In genomic region chr19:19599190-19599535, GRCh38 we compare ENCODE assay signal across 11 cellular contexts. TPM values are rescaled to one million over a fixed set of nuclear protein-coding genes. Genes with fewer than 3 reads are reported as not detected.
DNase-seq lines count a peak whose midpoint lies in the region; ATAC-seq and TF ChIP-seq lines count a peak whose summit lies in the region.
"Had no signal": no experiment of that assay in that cellular context is flagged by ENCODE, and none has a peak within 500 bp of the region (broad histone marks: within the 10 kb centered on the region; RNA-seq: fewer than 3 reads in every experiment).

No MANE protein-coding gene starts in this region.

- no peaks in the 10 kb centered on the region for H3K27me3 Mint-ChIP-seq in activated CD8-positive, alpha-beta memory T cell treated with anti-CD3 and anti-CD28 coated beads, Interleukin-2, amount 10 ng/mL, durations not matched to agents 7 days and 5 days
- H3K27me3 Mint-ChIP-seq in activated CD4-positive, alpha-beta T cell treated with anti-CD3 and anti-CD28 coated beads, Interleukin-2, amount 10 ng/mL, durations not matched to agents 7 days and 5 days = no peaks in the 10 kb centered on the region

- H3K27me3 ChIP-seq in suprapubic skin = no peaks in the 10 kb centered on the region
- H3K27me3 ChIP-seq: tibial nerve had no signal

- no peak for TF ChIP-seq POLR2A in suprapubic skin (IDR thresholded peaks at IDR 0.05)

- H3K36me3 Mint-ChIP-seq in activated CD8-positive, alpha-beta memory T cell treated with anti-CD3 and anti-CD28 coated beads, Interleukin-2, amount 10 ng/mL, durations not matched to agents 7 days and 5 days = peaks cover 49% of the 10 kb centered on the region
- peaks cover 52% of the 10 kb centered on the region for H3K36me3 Mint-ChIP-seq in activated CD4-positive, alpha-beta T cell treated with anti-CD3 and anti-CD28 coated beads, Interleukin-2, amount 10 ng/mL, durations not matched to agents 7 days and 5 days (ENCODE audit: low read depth)

- CTCF ChIA-PET in activated CD8-positive, alpha-beta memory T cell treated with anti-CD3 and anti-CD28 coated beads, Interleukin-2, amount 10 ng/mL, durations not matched to agents 7 days and 5 days (lab: Charles Lee) = interaction anchor here (1.1 to 1.2 kb wide), 3 partner anchors 8 to 45 kb away, joined by 3 to 6 read pairs (median 4); no protein-coding TSS in a partner anchor
- CTCF ChIA-PET in activated CD4-positive, alpha-beta T cell treated with anti-CD3 and anti-CD28 coated beads, Interleukin-2, amount 10 ng/mL, durations not matched to agents 7 days and 5 days (lab: Charles Lee) = interaction anchor here (0.6 to 0.8 kb wide), 2 partner anchors 19 to 37 kb away, joined by 3 read pairs; no protein-coding TSS in a partner anchor

- TF ChIP-seq EP300 in suprapubic skin (IDR thresholded peaks at IDR 0.05) = no peak

- no peaks in the 10 kb centered on the region for H3K36me3 ChIP-seq in suprapubic skin
- H3K36me3 ChIP-seq: tibial nerve had no signal

- H3K27ac ChIP-seq in suprapubic skin = peak overlapping the region; percentile 52

- ATAC-seq in activated CD8-positive, alpha-beta memory T cell treated with anti-CD3 and anti-CD28 coated beads, Interleukin-2, amount 10 ng/mL, durations not matched to agents 7 days and 5 days = peak; percentile 46
- peak; percentile 44 for ATAC-seq in esophagus mucosa

- no peak overlapping the region for H3K4me3 ChIP-seq in suprapubic skin
- H3K4me3 ChIP-seq: tibial nerve had no signal

- peaks cover 82% of the 10 kb centered on the region for H3K4me1 Mint-ChIP-seq in activated CD8-positive, alpha-beta memory T cell treated with anti-CD3 and anti-CD28 coated beads, Interleukin-2, amount 10 ng/mL, durations not matched to agents 7 days and 5 days
- peaks cover 82% of the 10 kb centered on the region for H3K4me1 Mint-ChIP-seq in activated CD4-positive, alpha-beta T cell treated with anti-CD3 and anti-CD28 coated beads, Interleukin-2, amount 10 ng/mL, durations not matched to agents 7 days and 5 days

- peaks cover 41% of the 10 kb centered on the region for H3K4me1 ChIP-seq in suprapubic skin

- no peak for DNase-seq in activated CD8-positive, alpha-beta memory T cell treated with anti-CD3 and anti-CD28 coated beads, Interleukin-2, amount 10 ng/mL, durations not matched to agents 7 days and 5 days
- DNase-seq in activated CD8-positive, alpha-beta memory T cell treated with anti-CD3 and anti-CD28 coated beads for 24 hours = no peak
- DNase-seq in activated CD4-positive, alpha-beta T cell treated with anti-CD3 and anti-CD28 coated beads, Interleukin-2, amount 10 ng/mL, durations not matched to agents 7 days and 5 days = peak; percentile 35
- DNase-seq in suprapubic skin (ENCODE audit: low spot score in 2 of 2) = no peak
- no peak for DNase-seq in iPS-NIHi7 (ENCODE audit: extremely low spot score)
- no peak for DNase-seq in HUDEP-2 (lab: John Stamatoyannopoulos, UW; ENCODE audit: unreplicated experiment in 76 of 76)
- DNase-seq in NCI-H345 (lab: John Stamatoyannopoulos, UW) = no peak
- DNase-seq: kidney glomerular epithelial cell, NCI-H1105 treated with DMSO at 0.1 percent for 48 hours had no signal

- TF ChIP-seq CTCF in suprapubic skin (IDR thresholded peaks at IDR 0.05) = no peak

- no peaks in the 10 kb centered on the region for H3K9me3 ChIP-seq in suprapubic skin
- H3K9me3 ChIP-seq: tibial nerve had no signal

- no peaks in the 10 kb centered on the region for H3K9me3 Mint-ChIP-seq in activated CD8-positive, alpha-beta memory T cell treated with anti-CD3 and anti-CD28 coated beads, Interleukin-2, amount 10 ng/mL, durations not matched to agents 7 days and 5 days (ENCODE audit: low read depth)
- peaks cover 7% of the 10 kb centered on the region for H3K9me3 Mint-ChIP-seq in activated CD4-positive, alpha-beta T cell treated with anti-CD3 and anti-CD28 coated beads, Interleukin-2, amount 10 ng/mL, durations not matched to agents 7 days and 5 days

- peak overlapping the region; percentile 97 for H3K27ac Mint-ChIP-seq in activated CD8-positive, alpha-beta memory T cell treated with anti-CD3 and anti-CD28 coated beads, Interleukin-2, amount 10 ng/mL, durations not matched to agents 7 days and 5 days
- peak overlapping the region; percentile 96 for H3K27ac Mint-ChIP-seq in activated CD4-positive, alpha-beta T cell treated with anti-CD3 and anti-CD28 coated beads, Interleukin-2, amount 10 ng/mL, durations not matched to agents 7 days and 5 days

- WGBS in suprapubic skin = 93% methylated on average over 8 of the region's 8 CpGs

- H3K4me3 Mint-ChIP-seq in activated CD8-positive, alpha-beta memory T cell treated with anti-CD3 and anti-CD28 coated beads, Interleukin-2, amount 10 ng/mL, durations not matched to agents 7 days and 5 days = peak overlapping the region; percentile 43
- peak overlapping the region; percentile 43 for H3K4me3 Mint-ChIP-seq in activated CD4-positive, alpha-beta T cell treated with anti-CD3 and anti-CD28 coated beads, Interleukin-2, amount 10 ng/mL, durations not matched to agents 7 days and 5 days

- POLR2A ChIA-PET in activated CD4-positive, alpha-beta T cell treated with anti-CD3 and anti-CD28 coated beads, Interleukin-2, amount 10 ng/mL, durations not matched to agents 7 days and 5 days (lab: Charles Lee) = no interaction called here

RNA-seq across cellular contexts. Expression of gene PBX4, which starts 19.3 kb away (rescaled TPM):
- 10 to 100 TPM; 39.9 to 62.3 TPM for total RNA-seq in activated CD8-positive, alpha-beta memory T cell treated with anti-CD3 and anti-CD28 coated beads, Interleukin-2, amount 10 ng/mL, durations not matched to agents 7 days and 5 days
- total RNA-seq in activated CD4-positive, alpha-beta T cell treated with anti-CD3 and anti-CD28 coated beads, Interleukin-2, amount 10 ng/mL, durations not matched to agents 7 days and 5 days = 10 to 100 TPM; 34.4 to 38.4 TPM
- total RNA-seq in esophagus mucosa (0.20 TPM), suprapubic skin (10 to 100 TPM in 1 of 4 donors, 1 to 10 TPM in 3; 3.3 to 14.9 (median 4.8) TPM)

RNA-seq across cellular contexts. Expression of gene LPAR2, which starts 28.9 kb away (rescaled TPM):
- total RNA-seq in activated CD8-positive, alpha-beta memory T cell treated with anti-CD3 and anti-CD28 coated beads, Interleukin-2, amount 10 ng/mL, durations not matched to agents 7 days and 5 days = 10 to 100 TPM; 39.4 to 46.1 TPM
- 10 to 100 TPM; 54.1 to 59.4 TPM for total RNA-seq in activated CD4-positive, alpha-beta T cell treated with anti-CD3 and anti-CD28 coated beads, Interleukin-2, amount 10 ng/mL, durations not matched to agents 7 days and 5 days
- 7.6 TPM for total RNA-seq in esophagus mucosa
- 10 to 100 TPM; 27.4 to 36.2 (median 32.6) TPM for total RNA-seq in suprapubic skin

RNA-seq across cellular contexts. Expression of gene GMIP, which starts 44.3 kb away (rescaled TPM):
- total RNA-seq in activated CD8-positive, alpha-beta memory T cell treated with anti-CD3 and anti-CD28 coated beads, Interleukin-2, amount 10 ng/mL, durations not matched to agents 7 days and 5 days = 100 to 1,000 TPM; 110 to 111 TPM
- 100 to 1,000 TPM; 101 to 111 TPM for total RNA-seq in activated CD4-positive, alpha-beta T cell treated with anti-CD3 and anti-CD28 coated beads, Interleukin-2, amount 10 ng/mL, durations not matched to agents 7 days and 5 days
- total RNA-seq in esophagus mucosa (9.4 TPM), suprapubic skin (10 to 100 TPM; 10.1 to 14.4 (median 13.4) TPM)
